Comparison of ENCODE assay signal across 1 cellular context in the genomic region with DNA sequence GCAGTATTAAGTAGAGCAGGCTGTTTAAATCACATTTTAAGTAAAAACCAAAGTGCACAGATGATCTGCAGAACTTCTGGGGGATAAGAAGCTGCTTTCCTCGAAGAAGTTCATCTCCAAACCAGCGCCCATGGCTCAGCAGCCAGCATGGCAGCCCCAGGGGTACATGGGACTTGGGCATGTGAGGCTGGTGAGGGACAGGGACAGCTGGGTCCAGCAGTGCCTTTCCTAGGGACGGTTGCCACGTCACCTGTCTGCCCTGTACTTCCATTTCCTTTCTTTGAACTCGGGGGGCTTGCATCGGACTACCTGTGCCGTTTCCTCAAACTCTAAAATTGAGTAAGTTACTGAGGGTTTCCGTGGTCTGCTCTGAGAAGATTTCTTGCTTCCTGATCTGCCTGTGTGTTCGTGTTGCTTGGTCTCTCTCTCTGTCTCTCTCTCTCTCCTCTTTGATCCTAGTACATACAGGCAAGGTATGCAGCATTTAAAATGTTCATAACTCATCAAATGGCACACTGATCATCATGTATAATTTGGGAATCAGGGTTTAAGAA.
TF ChIP-seq lines count a peak whose summit lies in the region.

No MANE protein-coding gene starts in this region.

TF ChIP-seq in GM23338, 12 proteins besides CTCF, POLR2A, EP300 and RAD21 (continued from another document):
- TF ChIP-seq, protein P1, sequence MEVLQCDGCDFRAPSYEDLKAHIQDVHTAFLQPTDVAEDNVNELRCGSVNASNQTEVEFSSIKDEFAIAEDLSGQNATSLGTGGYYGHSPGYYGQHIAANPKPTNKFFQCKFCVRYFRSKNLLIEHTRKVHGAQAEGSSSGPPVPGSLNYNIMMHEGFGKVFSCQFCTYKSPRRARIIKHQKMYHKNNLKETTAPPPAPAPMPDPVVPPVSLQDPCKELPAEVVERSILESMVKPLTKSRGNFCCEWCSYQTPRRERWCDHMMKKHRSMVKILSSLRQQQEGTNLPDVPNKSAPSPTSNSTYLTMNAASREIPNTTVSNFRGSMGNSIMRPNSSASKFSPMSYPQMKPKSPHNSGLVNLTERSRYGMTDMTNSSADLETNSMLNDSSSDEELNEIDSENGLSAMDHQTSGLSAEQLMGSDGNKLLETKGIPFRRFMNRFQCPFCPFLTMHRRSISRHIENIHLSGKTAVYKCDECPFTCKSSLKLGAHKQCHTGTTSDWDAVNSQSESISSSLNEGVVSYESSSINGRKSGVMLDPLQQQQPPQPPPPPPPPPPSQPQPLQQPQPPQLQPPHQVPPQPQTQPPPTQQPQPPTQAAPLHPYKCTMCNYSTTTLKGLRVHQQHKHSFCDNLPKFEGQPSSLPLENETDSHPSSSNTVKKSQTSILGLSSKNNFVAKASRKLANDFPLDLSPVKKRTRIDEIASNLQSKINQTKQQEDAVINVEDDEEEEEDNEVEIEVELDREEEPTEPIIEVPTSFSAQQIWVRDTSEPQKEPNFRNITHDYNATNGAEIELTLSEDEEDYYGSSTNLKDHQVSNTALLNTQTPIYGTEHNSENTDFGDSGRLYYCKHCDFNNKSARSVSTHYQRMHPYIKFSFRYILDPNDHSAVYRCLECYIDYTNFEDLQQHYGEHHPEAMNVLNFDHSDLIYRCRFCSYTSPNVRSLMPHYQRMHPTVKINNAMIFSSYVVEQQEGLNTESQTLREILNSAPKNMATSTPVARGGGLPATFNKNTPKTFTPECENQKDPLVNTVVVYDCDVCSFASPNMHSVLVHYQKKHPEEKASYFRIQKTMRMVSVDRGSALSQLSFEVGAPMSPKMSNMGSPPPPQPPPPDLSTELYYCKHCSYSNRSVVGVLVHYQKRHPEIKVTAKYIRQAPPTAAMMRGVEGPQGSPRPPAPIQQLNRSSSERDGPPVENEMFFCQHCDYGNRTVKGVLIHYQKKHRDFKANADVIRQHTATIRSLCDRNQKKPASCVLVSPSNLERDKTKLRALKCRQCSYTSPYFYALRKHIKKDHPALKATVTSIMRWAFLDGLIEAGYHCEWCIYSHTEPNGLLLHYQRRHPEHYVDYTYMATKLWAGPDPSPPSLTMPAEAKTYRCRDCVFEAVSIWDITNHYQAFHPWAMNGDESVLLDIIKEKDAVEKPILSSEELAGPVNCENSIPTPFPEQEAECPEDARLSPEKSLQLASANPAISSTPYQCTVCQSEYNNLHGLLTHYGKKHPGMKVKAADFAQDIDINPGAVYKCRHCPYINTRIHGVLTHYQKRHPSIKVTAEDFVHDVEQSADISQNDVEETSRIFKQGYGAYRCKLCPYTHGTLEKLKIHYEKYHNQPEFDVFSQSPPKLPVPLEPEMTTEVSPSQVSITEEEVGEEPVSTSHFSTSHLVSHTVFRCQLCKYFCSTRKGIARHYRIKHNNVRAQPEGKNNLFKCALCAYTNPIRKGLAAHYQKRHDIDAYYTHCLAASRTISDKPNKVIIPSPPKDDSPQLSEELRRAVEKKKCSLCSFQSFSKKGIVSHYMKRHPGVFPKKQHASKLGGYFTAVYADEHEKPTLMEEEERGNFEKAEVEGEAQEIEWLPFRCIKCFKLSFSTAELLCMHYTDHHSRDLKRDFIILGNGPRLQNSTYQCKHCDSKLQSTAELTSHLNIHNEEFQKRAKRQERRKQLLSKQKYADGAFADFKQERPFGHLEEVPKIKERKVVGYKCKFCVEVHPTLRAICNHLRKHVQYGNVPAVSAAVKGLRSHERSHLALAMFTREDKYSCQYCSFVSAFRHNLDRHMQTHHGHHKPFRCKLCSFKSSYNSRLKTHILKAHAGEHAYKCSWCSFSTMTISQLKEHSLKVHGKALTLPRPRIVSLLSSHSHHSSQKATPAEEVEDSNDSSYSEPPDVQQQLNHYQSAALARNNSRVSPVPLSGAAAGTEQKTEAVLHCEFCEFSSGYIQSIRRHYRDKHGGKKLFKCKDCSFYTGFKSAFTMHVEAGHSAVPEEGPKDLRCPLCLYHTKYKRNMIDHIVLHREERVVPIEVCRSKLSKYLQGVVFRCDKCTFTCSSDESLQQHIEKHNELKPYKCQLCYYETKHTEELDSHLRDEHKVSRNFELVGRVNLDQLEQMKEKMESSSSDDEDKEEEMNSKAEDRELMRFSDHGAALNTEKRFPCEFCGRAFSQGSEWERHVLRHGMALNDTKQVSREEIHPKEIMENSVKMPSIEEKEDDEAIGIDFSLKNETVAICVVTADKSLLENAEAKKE (CRISPR knock-in tag; IDR thresholded peaks at IDR 0.05), result no peak
- TF ChIP-seq EZH2phosphoT487 (IDR thresholded peaks at IDR 0.05; ENCODE audit: unreplicated experiment), result no peak
- TF ChIP-seq POLR2AphosphoS5 (IDR thresholded peaks at IDR 0.05; ENCODE audit: low read depth), result no peak
- TF ChIP-seq, protein P2, sequence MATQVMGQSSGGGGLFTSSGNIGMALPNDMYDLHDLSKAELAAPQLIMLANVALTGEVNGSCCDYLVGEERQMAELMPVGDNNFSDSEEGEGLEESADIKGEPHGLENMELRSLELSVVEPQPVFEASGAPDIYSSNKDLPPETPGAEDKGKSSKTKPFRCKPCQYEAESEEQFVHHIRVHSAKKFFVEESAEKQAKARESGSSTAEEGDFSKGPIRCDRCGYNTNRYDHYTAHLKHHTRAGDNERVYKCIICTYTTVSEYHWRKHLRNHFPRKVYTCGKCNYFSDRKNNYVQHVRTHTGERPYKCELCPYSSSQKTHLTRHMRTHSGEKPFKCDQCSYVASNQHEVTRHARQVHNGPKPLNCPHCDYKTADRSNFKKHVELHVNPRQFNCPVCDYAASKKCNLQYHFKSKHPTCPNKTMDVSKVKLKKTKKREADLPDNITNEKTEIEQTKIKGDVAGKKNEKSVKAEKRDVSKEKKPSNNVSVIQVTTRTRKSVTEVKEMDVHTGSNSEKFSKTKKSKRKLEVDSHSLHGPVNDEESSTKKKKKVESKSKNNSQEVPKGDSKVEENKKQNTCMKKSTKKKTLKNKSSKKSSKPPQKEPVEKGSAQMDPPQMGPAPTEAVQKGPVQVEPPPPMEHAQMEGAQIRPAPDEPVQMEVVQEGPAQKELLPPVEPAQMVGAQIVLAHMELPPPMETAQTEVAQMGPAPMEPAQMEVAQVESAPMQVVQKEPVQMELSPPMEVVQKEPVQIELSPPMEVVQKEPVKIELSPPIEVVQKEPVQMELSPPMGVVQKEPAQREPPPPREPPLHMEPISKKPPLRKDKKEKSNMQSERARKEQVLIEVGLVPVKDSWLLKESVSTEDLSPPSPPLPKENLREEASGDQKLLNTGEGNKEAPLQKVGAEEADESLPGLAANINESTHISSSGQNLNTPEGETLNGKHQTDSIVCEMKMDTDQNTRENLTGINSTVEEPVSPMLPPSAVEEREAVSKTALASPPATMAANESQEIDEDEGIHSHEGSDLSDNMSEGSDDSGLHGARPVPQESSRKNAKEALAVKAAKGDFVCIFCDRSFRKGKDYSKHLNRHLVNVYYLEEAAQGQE (IDR thresholded peaks at IDR 0.05; ENCODE audit: unreplicated experiment), result no peak
- TF ChIP-seq STAT1 (IDR thresholded peaks at IDR 0.05; ENCODE audit: unreplicated experiment), result no peak
- no peak for TF ChIP-seq CREB1 (CRISPR knock-in tag; IDR thresholded peaks at IDR 0.05; ENCODE audit: low read depth)
- no peak for TF ChIP-seq EZH2 (IDR thresholded peaks at IDR 0.05; ENCODE audit: low read depth, unreplicated experiment)
- TF ChIP-seq NANOG (IDR thresholded peaks at IDR 0.05; ENCODE audit: borderline replicate concordance), result no peak
- TF ChIP-seq, protein P3, sequence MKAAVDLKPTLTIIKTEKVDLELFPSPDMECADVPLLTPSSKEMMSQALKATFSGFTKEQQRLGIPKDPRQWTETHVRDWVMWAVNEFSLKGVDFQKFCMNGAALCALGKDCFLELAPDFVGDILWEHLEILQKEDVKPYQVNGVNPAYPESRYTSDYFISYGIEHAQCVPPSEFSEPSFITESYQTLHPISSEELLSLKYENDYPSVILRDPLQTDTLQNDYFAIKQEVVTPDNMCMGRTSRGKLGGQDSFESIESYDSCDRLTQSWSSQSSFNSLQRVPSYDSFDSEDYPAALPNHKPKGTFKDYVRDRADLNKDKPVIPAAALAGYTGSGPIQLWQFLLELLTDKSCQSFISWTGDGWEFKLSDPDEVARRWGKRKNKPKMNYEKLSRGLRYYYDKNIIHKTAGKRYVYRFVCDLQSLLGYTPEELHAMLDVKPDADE (IDR thresholded peaks at IDR 0.05), result no peak
